In the genomic region with DNA sequence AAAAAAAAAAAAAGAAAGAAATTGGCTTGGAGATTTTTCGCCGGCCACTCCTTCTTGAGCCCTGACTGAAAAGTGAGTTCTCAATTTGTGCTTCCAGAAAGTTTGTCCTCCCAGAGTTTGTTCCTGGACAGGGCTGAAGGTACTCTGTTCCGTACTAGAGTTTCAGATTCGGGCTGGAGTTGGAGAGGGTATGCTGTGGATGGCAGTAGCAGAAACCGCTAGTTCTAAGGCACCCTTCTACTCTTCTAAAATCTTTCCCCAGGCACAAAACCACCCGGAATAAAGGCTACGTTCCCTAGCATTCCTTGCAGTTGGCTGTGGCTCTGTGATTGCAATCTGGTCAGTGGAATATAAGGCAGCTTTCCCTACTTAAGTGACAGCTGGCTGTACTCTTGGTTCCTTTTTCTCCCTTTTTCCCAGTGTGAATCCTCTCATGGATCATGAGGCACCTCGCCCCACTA, we compare ENCODE assay signal across 8 cellular contexts. TPM values are rescaled to one million over a fixed set of nuclear protein-coding genes. Genes with fewer than 3 reads are reported as not detected.
DNase-seq lines count a peak whose midpoint lies in the region; ATAC-seq and TF ChIP-seq lines count a peak whose summit lies in the region.

No MANE protein-coding gene starts in this region.

- H3K4me3 ChIP-seq in BJ (ENCODE audit: low read depth, low read length), result peak overlapping the region; percentile 80
- peak overlapping the region; percentile 89 for H3K4me3 ChIP-seq in smooth muscle cell

- intact Hi-C loops in activated T-helper 1 cell treated with anti-CD3 and anti-CD28 coated beads, Interleukin-12 subunit alpha, Interleukin-12 subunit beta, Interleukin-2, Interleukin-4 antibody, amounts not matched to agents 30 ng/mL and 10 ng/mL and 1 ng/mL, durations not matched to agents 14 hours and 24 hours and 36 hours (cut with micrococcal nuclease), result loop anchor here (5.0 to 10.0 kb wide), 2 partner anchors 315 to 1783 kb away; a partner anchor contains a TSS

- peak overlapping the region; percentile 60 for H3K27ac ChIP-seq in smooth muscle cell (ENCODE audit: low read depth)

- peak overlapping the region; percentile 94 for H3K4me2 ChIP-seq in smooth muscle cell

- DNase-seq in BJ (ENCODE audit: low read depth), result no peak
- DNase-seq in HT-29 (ENCODE audit: low spot score), result peak; percentile 42
- DNase-seq in activated T-helper 1 cell treated with anti-CD3 and anti-CD28 coated beads, Interleukin-12 subunit alpha, Interleukin-12 subunit beta, Interleukin-2, Interleukin-4 antibody, amounts not matched to agents 30 ng/mL and 10 ng/mL and 1 ng/mL, durations not matched to agents 14 hours and 24 hours and 36 hours (ENCODE audit: low spot score), result no peak
- DNase-seq in hepatic stellate cell (ENCODE audit: low spot score), result peak; percentile 41
- no peak for DNase-seq in smooth muscle cell (lab: John Stamatoyannopoulos, UW; ENCODE audit: unreplicated experiment)
- no peak for DNase-seq in SKM-1 treated with dmso at 0.1 percent for 144 hours (lab: John Stamatoyannopoulos, UW; ENCODE audit: unreplicated experiment)
- DNase-seq in DMS79 (lab: John Stamatoyannopoulos, UW), result no peak

- peak overlapping the region; percentile 46 for H3K27ac Mint-ChIP-seq in activated T-helper 1 cell treated with anti-CD3 and anti-CD28 coated beads, Interleukin-12 subunit alpha, Interleukin-12 subunit beta, Interleukin-2, Interleukin-4 antibody, amounts not matched to agents 30 ng/mL and 10 ng/mL and 1 ng/mL, durations not matched to agents 14 hours and 24 hours and 36 hours

- WGBS in smooth muscle cell (ENCODE audit: low lambda C conversion rate), result 45% methylated on average over 8 of the region's 8 CpGs

- no peak overlapping the region for H3K9ac ChIP-seq in smooth muscle cell (ENCODE audit: low read depth)

- H2AFZ ChIP-seq in smooth muscle cell (ENCODE audit: low read depth), result peak overlapping the region; percentile 87

- H3K4me1 ChIP-seq in smooth muscle cell (ENCODE audit: low read depth), result peaks cover 15% of the 10 kb centered on the region

- no peak for ATAC-seq in HG02973 (IDR thresholded peaks at IDR 0.05; ENCODE audit: unreplicated experiment)

- H3K36me3 Mint-ChIP-seq in activated T-helper 1 cell treated with anti-CD3 and anti-CD28 coated beads, Interleukin-12 subunit alpha, Interleukin-12 subunit beta, Interleukin-2, Interleukin-4 antibody, amounts not matched to agents 30 ng/mL and 10 ng/mL and 1 ng/mL, durations not matched to agents 14 hours and 24 hours and 36 hours (ENCODE audit: low read depth), result peaks cover 17% of the 10 kb centered on the region

- POLR2A ChIA-PET in BJ (lab: Charles Lee), result no interaction called here

- TF ChIP-seq CTCF in BJ (IDR thresholded peaks at IDR 0.05; ENCODE audit: insufficient read depth, low read depth, low read length) (no peak), smooth muscle cell (IDR thresholded peaks at IDR 0.05; ENCODE audit: borderline replicate concordance, insufficient read depth, poor library complexity, severe bottlenecking) (no peak)

- peaks cover 3% of the 10 kb centered on the region for H3K36me3 ChIP-seq in BJ (ENCODE audit: control insufficient read depth, insufficient read depth, low read length)
- H3K36me3 ChIP-seq in smooth muscle cell (ENCODE audit: low read depth), result no peaks in the 10 kb centered on the region

- H3K4me1 Mint-ChIP-seq in activated T-helper 1 cell treated with anti-CD3 and anti-CD28 coated beads, Interleukin-12 subunit alpha, Interleukin-12 subunit beta, Interleukin-2, Interleukin-4 antibody, amounts not matched to agents 30 ng/mL and 10 ng/mL and 1 ng/mL, durations not matched to agents 14 hours and 24 hours and 36 hours (ENCODE audit: low read depth), result peaks cover 24% of the 10 kb centered on the region

- H3K9me3 ChIP-seq in smooth muscle cell (replicated peaks; ENCODE audit: low read depth), result no peaks in the 10 kb centered on the region

- H3K27me3 Mint-ChIP-seq in activated T-helper 1 cell treated with anti-CD3 and anti-CD28 coated beads, Interleukin-12 subunit alpha, Interleukin-12 subunit beta, Interleukin-2, Interleukin-4 antibody, amounts not matched to agents 30 ng/mL and 10 ng/mL and 1 ng/mL, durations not matched to agents 14 hours and 24 hours and 36 hours (ENCODE audit: insufficient read depth), result peaks cover 5% of the 10 kb centered on the region

- peaks cover 29% of the 10 kb centered on the region for H3K79me2 ChIP-seq in smooth muscle cell (ENCODE audit: low read depth)

- H3K27me3 ChIP-seq in BJ (ENCODE audit: control insufficient read depth, insufficient read depth, low read length) (no peaks in the 10 kb centered on the region), smooth muscle cell (ENCODE audit: low read depth) (no peaks in the 10 kb centered on the region)

- H3K9me3 Mint-ChIP-seq in activated T-helper 1 cell treated with anti-CD3 and anti-CD28 coated beads, Interleukin-12 subunit alpha, Interleukin-12 subunit beta, Interleukin-2, Interleukin-4 antibody, amounts not matched to agents 30 ng/mL and 10 ng/mL and 1 ng/mL, durations not matched to agents 14 hours and 24 hours and 36 hours, result no peaks in the 10 kb centered on the region

- peak overlapping the region; percentile 93 for H3K4me3 Mint-ChIP-seq in activated T-helper 1 cell treated with anti-CD3 and anti-CD28 coated beads, Interleukin-12 subunit alpha, Interleukin-12 subunit beta, Interleukin-2, Interleukin-4 antibody, amounts not matched to agents 30 ng/mL and 10 ng/mL and 1 ng/mL, durations not matched to agents 14 hours and 24 hours and 36 hours

- no peaks in the 10 kb centered on the region for H4K20me1 ChIP-seq in smooth muscle cell (ENCODE audit: low read depth)

- CTCF ChIA-PET in BJ (lab: Yijun Ruan, JAX), result interaction anchor here (0.9 to 1.3 kb wide), 3 partner anchors 8 to 29 kb away, joined by 3 read pairs; no protein-coding TSS in a partner anchor

- peaks cover 20% of the 10 kb centered on the region for H3F3A ChIP-seq in smooth muscle cell (ENCODE audit: low read depth)

RNA-seq across cellular contexts. Expression of a gene that starts 0.7 kb away (rescaled TPM):
- 20.7 and 24.2 TPM in 2 replicates for polyA plus RNA-seq in BJ (2011; rRNA removed)
- 28.9 and 35.4 TPM in 2 replicates for polyA minus RNA-seq in BJ (2011; rRNA and poly(A)+ RNA removed)
- total RNA-seq in HT-29 (2014; rRNA removed; shearing (Covaris generic)), result 3.8 and 4.2 TPM in 2 replicates
- 36.5 and 36.9 TPM in 2 replicates for total RNA-seq in activated T-helper 1 cell treated with anti-CD3 and anti-CD28 coated beads, Interleukin-12 subunit alpha, Interleukin-12 subunit beta, Interleukin-2, Interleukin-4 antibody, amounts not matched to agents 30 ng/mL and 10 ng/mL and 1 ng/mL, durations not matched to agents 14 hours and 24 hours and 36 hours
- 21.9 and 22.8 TPM in 2 replicates for total RNA-seq in smooth muscle cell
- 14.4 and 14.7 TPM in 2 replicates for polyA plus RNA-seq in smooth muscle cell

Comparison
In these comparisons a context has a peak if more than half of its experiments do, and no peak if none do; other contexts are left out.
1. DNase-seq: peak in HT-29 (single experiment) and hepatic stellate cell (single experiment); none in BJ (single experiment), activated T-helper 1 cell treated with anti-CD3 and anti-CD28 coated beads, Interleukin-12 subunit alpha, Interleukin-12 subunit beta, Interleukin-2, Interleukin-4 antibody, amounts not matched to agents 30 ng/mL and 10 ng/mL and 1 ng/mL, durations not matched to agents 14 hours and 24 hours and 36 hours (single experiment), smooth muscle cell (single experiment), SKM-1 treated with dmso at 0.1 percent for 144 hours (single experiment) and DMS79 (single experiment).